ENCODE assay signal across 8 cellular contexts in the genomic region with DNA sequence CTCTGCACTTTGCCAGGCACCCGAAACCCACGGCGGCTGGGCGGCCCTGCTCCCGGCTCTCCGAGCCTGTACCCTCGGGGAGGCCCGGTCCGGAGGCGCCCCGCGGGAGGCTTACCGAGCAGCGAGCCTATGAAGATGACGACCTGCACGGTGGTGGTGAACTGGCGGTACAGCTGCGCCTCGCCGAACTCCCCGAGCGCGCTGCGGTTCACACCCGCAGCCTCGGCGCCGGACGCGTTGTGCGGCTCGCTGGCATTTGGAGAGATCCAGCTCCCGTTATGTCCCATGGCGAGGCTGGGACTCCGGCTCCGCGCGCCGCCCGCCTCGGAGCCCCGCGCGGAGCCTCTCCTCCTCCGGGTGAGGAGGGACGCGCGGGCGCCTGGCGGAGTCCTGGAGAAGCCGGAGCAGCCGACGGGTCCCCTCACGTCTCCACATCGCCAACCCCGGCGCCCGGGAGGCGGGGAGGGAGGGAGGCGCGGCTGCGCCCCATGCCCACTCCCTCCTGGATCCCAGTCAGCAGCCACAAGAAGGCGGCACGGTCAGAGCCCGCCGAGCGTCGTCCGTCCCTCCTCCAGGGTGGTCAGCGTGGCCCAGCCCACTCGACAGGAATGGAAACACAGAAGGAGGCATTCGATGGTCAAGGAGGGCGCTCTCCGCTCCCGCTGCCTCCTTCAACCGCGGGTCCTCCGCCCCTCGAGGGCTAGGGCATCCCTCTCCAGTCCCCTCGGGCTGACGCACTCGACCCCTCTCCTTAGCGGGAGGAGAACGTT. TPM values are rescaled to one million over a fixed set of nuclear protein-coding genes. Genes with fewer than 3 reads are reported as not detected.
DNase-seq lines count a peak whose midpoint lies in the region; ATAC-seq and TF ChIP-seq lines count a peak whose summit lies in the region.

A gene with protein sequence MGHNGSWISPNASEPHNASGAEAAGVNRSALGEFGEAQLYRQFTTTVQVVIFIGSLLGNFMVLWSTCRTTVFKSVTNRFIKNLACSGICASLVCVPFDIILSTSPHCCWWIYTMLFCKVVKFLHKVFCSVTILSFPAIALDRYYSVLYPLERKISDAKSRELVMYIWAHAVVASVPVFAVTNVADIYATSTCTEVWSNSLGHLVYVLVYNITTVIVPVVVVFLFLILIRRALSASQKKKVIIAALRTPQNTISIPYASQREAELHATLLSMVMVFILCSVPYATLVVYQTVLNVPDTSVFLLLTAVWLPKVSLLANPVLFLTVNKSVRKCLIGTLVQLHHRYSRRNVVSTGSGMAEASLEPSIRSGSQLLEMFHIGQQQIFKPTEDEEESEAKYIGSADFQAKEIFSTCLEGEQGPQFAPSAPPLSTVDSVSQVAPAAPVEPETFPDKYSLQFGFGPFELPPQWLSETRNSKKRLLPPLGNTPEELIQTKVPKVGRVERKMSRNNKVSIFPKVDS (minus strand): TSS at position 527 of the 770 bp plus-strand sequence. CDS start 240 bp downstream, at position 287.

- H3K4me1 ChIP-seq in ES-I3 (ENCODE audit: insufficient read depth, low read length) (peaks cover 13% of the 10 kb centered on the region; the same call in 1 of the 2 replicates), SJSA1 (replicated peaks) (peaks cover 18% of the 10 kb centered on the region), osteoblast (ENCODE audit: insufficient read depth, low read length) (peaks cover 25% of the 10 kb centered on the region)

- no peaks in the 10 kb centered on the region for H3K27me3 ChIP-seq in SJSA1 (replicated peaks)
- H3K27me3 ChIP-seq in osteoblast (ENCODE audit: insufficient read depth, low read length) = no peaks in the 10 kb centered on the region

- H3K9me3 ChIP-seq in ES-I3 (ENCODE audit: control insufficient read depth, insufficient read depth, low read length) = peaks cover 2% of the 10 kb centered on the region; the same call in 1 of the 2 replicates
- H3K9me3 ChIP-seq in SJSA1 (replicated peaks) = 0 out of 2 replicates have a peak, but pooled peaks cover 1% of the 10 kb centered on the region
- H3K9me3 ChIP-seq in osteoblast (ENCODE audit: low read depth, low read length) = no peaks in the 10 kb centered on the region

- DNase-seq in SJSA1 (ENCODE audit: low read depth in 1 of 2, low spot score in 2 of 2) = peak; percentile 93 to 95
- peak in 35 of 56 donors; percentile 9 to 69 (median 28) for DNase-seq in amygdala (lab: John Stamatoyannopoulos, UW)
- peak; percentile 50 for DNase-seq in Right ventricle myocardium superior
- peak; percentile 95 for DNase-seq in osteoblast (ENCODE audit: insufficient read length, low spot score, missing footprints)

- no peak for TF ChIP-seq CTCF in osteoblast (IDR thresholded peaks at IDR 0.05; ENCODE audit: extremely low read depth, low read depth, low read length)

- H3K36me3 ChIP-seq in ES-I3 (ENCODE audit: insufficient read depth, low read length) = no peaks in the 10 kb centered on the region
- peaks cover 28% of the 10 kb centered on the region for H3K36me3 ChIP-seq in SJSA1
- peaks cover 10% of the 10 kb centered on the region for H3K36me3 ChIP-seq in osteoblast (ENCODE audit: insufficient read depth, low read length)

- peaks cover 53% of the 10 kb centered on the region for H3K79me2 ChIP-seq in osteoblast (ENCODE audit: insufficient read depth, low read length)

- ATAC-seq in HG02642 (IDR thresholded peaks at IDR 0.05; ENCODE audit: poor library complexity, unreplicated experiment) = peak; percentile 11
- ATAC-seq in Right ventricle myocardium superior (ENCODE audit: poor library complexity) = peak; percentile 61
- ATAC-seq in HG02588 (IDR thresholded peaks at IDR 0.05; ENCODE audit: unreplicated experiment) = no peak
- ATAC-seq in GM18519 (IDR thresholded peaks at IDR 0.05; ENCODE audit: low FRiP score, unreplicated experiment) = no peak

- peak within 1 kb of the TSS; percentile 95 for H3K27ac ChIP-seq in SJSA1
- peak within 1 kb of the TSS; percentile 100 for H3K27ac ChIP-seq in osteoblast (ENCODE audit: low read depth, low read length)

- peaks cover 1% of the 10 kb centered on the region for H4K20me1 ChIP-seq in osteoblast (ENCODE audit: insufficient read depth, low read length)

- H3K9ac ChIP-seq in ES-I3 (ENCODE audit: low read depth, low read length) = peak within 1 kb of the TSS; percentile 65

- peak within 1 kb of the TSS; percentile 84 for H3K4me2 ChIP-seq in osteoblast (ENCODE audit: insufficient read depth, low read length)

- H2AFZ ChIP-seq in osteoblast (ENCODE audit: low read length) = peak within 1 kb of the TSS; percentile 92

- H3K4me3 ChIP-seq in SJSA1 = peak within 1 kb of the TSS; percentile 76
- peak within 1 kb of the TSS; percentile 96 for H3K4me3 ChIP-seq in osteoblast (ENCODE audit: insufficient read depth, low read length)

- intact Hi-C loops in Right ventricle myocardium superior (cut with DNase I) = no loop called here

RNA-seq across cellular contexts. Expression of the gene that starts here (rescaled TPM):
- 69.5 and 117 TPM in 2 replicates for total RNA-seq in SJSA1 (2014; rRNA removed; shearing (Covaris generic))
- total RNA-seq in Right ventricle myocardium superior = 1.4 TPM
- 136 and 173 TPM in 2 replicates for total RNA-seq in osteoblast

Comparison
In these comparisons a context has a peak if more than half of its experiments do, and no peak if none do; other contexts are left out.
1. RNA of the gene that starts here (total RNA-seq): 136 to 173 TPM in osteoblast and 69.5 to 117 TPM in SJSA1; 1.4 TPM in Right ventricle myocardium superior (single experiment); every median in the first group is over 10 times any median in the second.
2. ATAC-seq: peak in HG02642 (single experiment) and Right ventricle myocardium superior (single experiment); none in HG02588 (single experiment) and GM18519 (single experiment).
3. DNase-seq: peak in every context shown above with its lines; median percentile 95 in osteoblast; 94 in SJSA1; 50 in Right ventricle myocardium superior; 28 in amygdala.